ENCODE assay signal across 8 cellular contexts in genomic region chr4:1870328-1870577, GRCh38. TPM values are rescaled to one million over a fixed set of nuclear protein-coding genes. Genes with fewer than 3 reads are reported as not detected.
DNase-seq lines count a peak whose midpoint lies in the region; ATAC-seq lines count a peak whose summit lies in the region.

No MANE protein-coding gene starts in this region.

- no peaks in the 10 kb centered on the region for H3K4me1 ChIP-seq in aorta (ENCODE audit: control insufficient read depth in 1 of 2, insufficient read depth in 2 of 2, low read length in 2 of 2)

- intact Hi-C loops in aorta (cut with DNase I): loop anchor here (2.0 kb wide), 1 partner anchor 13 kb away; the partner anchor contains the start of gene LETM1 (in 2 of the 2)

- ATAC-seq in HG02678 (IDR thresholded peaks at IDR 0.05; ENCODE audit: unreplicated experiment) (peak; percentile 44), aorta (ENCODE audit: low FRiP score) (peak; percentile 88)

- WGBS in aorta, 2 donors: 0% methylated on average over 21 to 22 of the region's 22 CpGs

- H3K4me3 ChIP-seq in aorta (ENCODE audit: low read length in 2 of 2): peak overlapping the region; percentile 87 to 95

- H3K27ac ChIP-seq in aorta (ENCODE audit: low read depth in 1 of 2, low read length in 2 of 2): peak overlapping the region in 1 of 2 donors; percentile 95

- no peaks in the 10 kb centered on the region for H3K9me3 ChIP-seq in aorta (ENCODE audit: control insufficient read depth, low read length)

- no peaks in the 10 kb centered on the region for H3K27me3 ChIP-seq in aorta (ENCODE audit: control insufficient read depth in 1 of 2, insufficient read depth in 2 of 2, low read length in 1 of 2)

- peak; percentile 86 for DNase-seq in GM03348 (ENCODE audit: low spot score)
- peak; percentile 42 for DNase-seq in NCI-H1417 treated with DMSO at 0.1 percent for 48 hours (lab: John Stamatoyannopoulos, UW)
- peak; percentile 79 to 90 (median 87) for DNase-seq in T-helper 1 cell
- peak in 35 of 56 donors; percentile 8 to 72 (median 50) for DNase-seq in amygdala (lab: John Stamatoyannopoulos, UW)
- peak; percentile 84 for DNase-seq in hepatic stellate cell (ENCODE audit: low spot score)
- DNase-seq in renal cortical epithelial cell (ENCODE audit: low read depth): peak; percentile 47
- peak; percentile 92 to 95 for DNase-seq in aorta

- H3K36me3 ChIP-seq in aorta (ENCODE audit: control insufficient read depth in 1 of 2, insufficient read depth in 2 of 2, low read length in 1 of 2): no peaks in the 10 kb centered on the region

RNA-seq across cellular contexts. Expression of gene NSD2, which starts 0.9 kb away (rescaled TPM):
- 62.0 and 67.7 TPM in 2 replicates for total RNA-seq in renal cortical epithelial cell
- total RNA-seq in aorta: 10 to 100 TPM; 47.2 to 56.6 TPM
- 10 to 100 TPM in 1 of 2 donors, 1 to 10 TPM in 1; 8.0 to 10.9 TPM for polyA plus RNA-seq in aorta

RNA-seq across cellular contexts. Expression of gene LETM1, which starts 14.3 kb away (rescaled TPM):
- 94.6 and 102 TPM in 2 replicates for total RNA-seq in renal cortical epithelial cell
- total RNA-seq in aorta: 10 to 100 TPM; 25.3 to 25.6 TPM
- polyA plus RNA-seq in aorta: 10 to 100 TPM in 1 of 2 donors, 1 to 10 TPM in 1; 6.8 to 12.4 TPM

Comparison
In these comparisons a context has a peak if more than half of its experiments do, and no peak if none do; other contexts are left out.
1. DNase-seq: peak in every context shown above with its lines; median percentile 94 in aorta; 87 in T-helper 1 cell; 86 in GM03348; 84 in hepatic stellate cell; 50 in amygdala; 47 in renal cortical epithelial cell; 42 in NCI-H1417 treated with DMSO at 0.1 percent for 48 hours.